ENCODE assay signal across 23 cellular contexts in the genomic region with DNA sequence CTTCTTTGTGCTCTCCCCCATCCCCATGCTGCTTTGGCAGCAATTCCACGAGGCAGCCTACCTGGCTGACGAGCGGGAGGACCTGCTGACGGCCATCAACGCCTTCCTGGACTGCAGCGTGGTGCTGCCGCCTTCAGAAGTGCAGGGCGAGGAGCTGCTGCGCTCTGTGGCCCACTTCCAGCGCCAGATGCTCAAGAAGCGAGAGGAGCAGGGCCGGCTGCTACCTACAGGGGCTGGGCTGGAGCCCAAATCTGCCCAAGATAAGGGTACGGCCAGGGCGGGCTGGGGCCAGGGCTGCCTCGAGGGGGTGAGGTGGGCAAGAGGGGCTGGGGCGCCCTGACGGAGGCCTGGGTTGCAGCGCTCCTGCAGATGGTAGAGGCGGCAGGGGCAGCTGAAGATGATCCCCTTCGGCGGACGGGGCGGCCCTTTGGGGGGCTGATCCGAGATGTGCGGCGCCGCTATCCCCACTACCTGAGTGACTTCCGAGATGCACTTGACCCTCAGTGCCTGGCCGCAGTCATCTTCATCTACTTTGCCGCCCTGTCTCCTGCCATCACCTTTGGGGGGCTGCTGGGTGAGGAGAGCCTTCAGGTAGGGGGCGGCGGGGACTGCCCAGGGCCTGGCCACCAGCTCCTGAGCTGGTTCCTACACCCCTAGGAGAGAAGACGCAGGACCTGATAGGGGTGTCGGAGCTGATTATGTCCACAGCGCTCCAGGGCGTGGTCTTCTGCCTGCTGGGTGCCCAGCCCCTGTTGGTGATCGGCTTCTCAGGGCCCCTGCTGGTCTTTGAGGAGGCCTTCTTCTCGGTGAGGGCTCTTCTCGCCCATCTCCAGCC. TPM values are rescaled to one million over a fixed set of nuclear protein-coding genes. Genes with fewer than 3 reads are reported as not detected.
DNase-seq lines count a peak whose midpoint lies in the region; ATAC-seq, FAIRE-seq and TF ChIP-seq lines count a peak whose summit lies in the region.
"Had no signal": no experiment of that assay in that cellular context is flagged by ENCODE, and none has a peak within 500 bp of the region (broad histone marks: within the 10 kb centered on the region; RNA-seq: fewer than 3 reads in every experiment).

No MANE protein-coding gene starts in this region.

- H2BK120ac ChIP-seq in mesenchymal stem cell (ENCODE audit: low read depth, low read length), result no peak overlapping the region

- TSS peak; percentile 14 for BruUV-seq in endothelial cell of umbilical vein (replicated peaks; lab: Mats Ljungman, UMichigan)

- H4K91ac ChIP-seq in mesenchymal stem cell (ENCODE audit: low read length), result no peak overlapping the region

- H2AFZ ChIP-seq in endothelial cell of umbilical vein (ENCODE audit: low read depth, low read length), result no peak overlapping the region
- no peak overlapping the region for H2AFZ ChIP-seq in mesenchymal stem cell (ENCODE audit: low read depth, low read length)
- H2AFZ ChIP-seq in MM.1S (ENCODE audit: low read length), result no peak overlapping the region
- H2AFZ ChIP-seq: GM23248 had no signal

- H3K27ac Mint-ChIP-seq in activated naive CD4-positive, alpha-beta T cell treated with anti-CD3 and anti-CD28 coated beads, Interleukin-2, amount 50 U/mL, for 72 hours, result no peak overlapping the region
- H3K27ac Mint-ChIP-seq: CD4-positive, alpha-beta T cell had no signal

- no peak overlapping the region for H3K23ac ChIP-seq in mesenchymal stem cell (ENCODE audit: low read length in 2 of 2)

- H2BK5ac ChIP-seq in mesenchymal stem cell (ENCODE audit: low read depth, low read length, poor library complexity, severe bottlenecking), result no peak overlapping the region

- ATAC-seq in GM18861 (IDR thresholded peaks at IDR 0.05; ENCODE audit: unreplicated experiment), result no peak
- ATAC-seq in activated naive CD4-positive, alpha-beta T cell treated with anti-CD3 and anti-CD28 coated beads, Interleukin-2, amount 50 U/mL, for 72 hours, result no peak
- ATAC-seq: A549 had no signal

- H3K18ac ChIP-seq in mesenchymal stem cell (ENCODE audit: low read depth in 1 of 2, low read length in 2 of 2), result no peak overlapping the region

- CTCF ChIA-PET in RWPE1 (lab: Yijun Ruan, JAX), result no interaction called here
- CTCF ChIA-PET in endothelial cell of umbilical vein (lab: Charles Lee), result interaction anchor here (0.8 to 1.1 kb wide), 2 partner anchors 9 to 11 kb away, joined by 3 read pairs; a partner anchor contains a TSS

- H3F3A ChIP-seq in MM.1S (ENCODE audit: insufficient read depth, low read length), result peaks cover 8% of the 10 kb centered on the region; the same call in 1 of the 2 replicates

- 96% methylated on average over 39 of the region's 39 CpGs for WGBS in mesenchymal stem cell

- POLR2A ChIA-PET in RWPE1 (lab: Yijun Ruan, JAX; ENCODE audit: low non-redundant PET) (no interaction called here), endothelial cell of umbilical vein (lab: Charles Lee) (no interaction called here)

- H3K4me1 ChIP-seq in endothelial cell of umbilical vein (ENCODE audit: control insufficient read depth, extremely low read depth, insufficient read depth, low read length) (no peaks in the 10 kb centered on the region), mesenchymal stem cell (ENCODE audit: control insufficient read depth, insufficient read depth, low read depth, low read length) (peaks cover 14% of the 10 kb centered on the region), MM.1S (ENCODE audit: low read length) (no peaks in the 10 kb centered on the region)
- H3K4me1 ChIP-seq: BE2C; BLaER1 treated with 17β-estradiol and CSF1 and Interleukin-3, amounts not matched to agents 10 nM and 100 nM had no signal

- H3K4me3 ChIP-seq in endothelial cell of umbilical vein (replicated peaks in 1 of 3; ENCODE audit: insufficient read depth in 1 of 3, low read depth in 1 of 3, low read length in 3 of 3) (no peak overlapping the region), mesenchymal stem cell (ENCODE audit: insufficient read depth in 1 of 2, low read depth in 1 of 2, low read length in 2 of 2) (no peak overlapping the region), MM.1S (ENCODE audit: low read length) (no peak overlapping the region)
- H3K4me3 ChIP-seq: A549; BLaER1 treated with 17β-estradiol and CSF1 and Interleukin-3, amounts not matched to agents 10 nM and 100 nM; GM23248 had no signal

- no peak overlapping the region for H3K14ac ChIP-seq in mesenchymal stem cell (ENCODE audit: low read length in 2 of 2)

- TF ChIP-seq POLR2A in endothelial cell of umbilical vein (IDR thresholded peaks at IDR 0.05; ENCODE audit: low read depth, low read length), result no peak

- H3K4me2 ChIP-seq in endothelial cell of umbilical vein (ENCODE audit: insufficient read depth, low read length) (no peak overlapping the region), mesenchymal stem cell (ENCODE audit: low read length, poor library complexity, severe bottlenecking) (no peak overlapping the region), MM.1S (ENCODE audit: low read depth, low read length) (no peak overlapping the region)
- H3K4me2 ChIP-seq: A549; BLaER1 treated with 17β-estradiol and CSF1 and Interleukin-3, amounts not matched to agents 10 nM and 100 nM had no signal

- H3K36me3 Mint-ChIP-seq in activated naive CD4-positive, alpha-beta T cell treated with anti-CD3 and anti-CD28 coated beads, Interleukin-2, amount 50 U/mL, for 72 hours, result peaks cover 0 to 6% of the 10 kb centered on the region in 2 donors

- FAIRE-seq in endothelial cell of umbilical vein (lab: Jason Lieb, UNC), result no peak
- FAIRE-seq: A549, GM12892, GM19239, H1 had no signal

- intact Hi-C loops in endothelial cell of umbilical vein (cut with micrococcal nuclease), result no loop called here

- no peaks in the 10 kb centered on the region for H3K9me3 Mint-ChIP-seq in activated naive CD4-positive, alpha-beta T cell treated with anti-CD3 and anti-CD28 coated beads, Interleukin-2, amount 50 U/mL, for 72 hours
- H3K9me3 Mint-ChIP-seq: CD4-positive, alpha-beta T cell; CD8-positive, alpha-beta memory T cell had no signal

- H3K4ac ChIP-seq in mesenchymal stem cell (ENCODE audit: low read depth in 1 of 2, low read length in 2 of 2), result no peak overlapping the region

- H3K27me3 ChIP-seq in endothelial cell of umbilical vein (ENCODE audit: control insufficient read depth in 2 of 2, insufficient read depth in 2 of 2, low read length in 2 of 2) (no peaks in the 10 kb centered on the region), mesenchymal stem cell (ENCODE audit: control insufficient read depth in 1 of 2, insufficient read depth in 1 of 2, low read length in 2 of 2) (no peaks in the 10 kb centered on the region), MM.1S (replicated peaks; ENCODE audit: insufficient read depth, low read length) (no peaks in the 10 kb centered on the region)
- H3K27me3 ChIP-seq: BE2C; BLaER1 treated with 17β-estradiol and CSF1 and Interleukin-3, amounts not matched to agents 10 nM and 100 nM had no signal

- no peak overlapping the region for H2BK12ac ChIP-seq in mesenchymal stem cell (ENCODE audit: low read length in 2 of 2)

- H3K27ac ChIP-seq in RWPE1 (peak overlapping the region; percentile 99), endothelial cell of umbilical vein (ENCODE audit: insufficient read depth, low read depth, low read length) (no peak overlapping the region), mesenchymal stem cell (ENCODE audit: low read length, poor library complexity, severe bottlenecking) (no peak overlapping the region), MM.1S (ENCODE audit: low read length) (no peak overlapping the region)
- H3K27ac ChIP-seq: A549; BLaER1 treated with 17β-estradiol and CSF1 and Interleukin-3, amounts not matched to agents 10 nM and 100 nM; GM23248 had no signal

- no peaks in the 10 kb centered on the region for H3K9me2 ChIP-seq in MM.1S (replicated peaks; ENCODE audit: insufficient read depth, low read length)

- H3K79me1 ChIP-seq in mesenchymal stem cell (replicated peaks; ENCODE audit: low read length, poor library complexity, severe bottlenecking), result peaks cover 49% of the 10 kb centered on the region

- H2AK5ac ChIP-seq in mesenchymal stem cell (ENCODE audit: low read length, severe bottlenecking), result no peak overlapping the region

- H4K20me1 ChIP-seq in endothelial cell of umbilical vein (replicated peaks; ENCODE audit: control insufficient read depth, extremely low read depth, insufficient read depth, low read length), result no peaks in the 10 kb centered on the region
- no peaks in the 10 kb centered on the region for H4K20me1 ChIP-seq in MM.1S (ENCODE audit: insufficient read depth, low read length)

- dilution Hi-C loops in endothelial cell of umbilical vein (cut with MboI; ENCODE audit: extremely low pct_ligation_motif_present, low sequenced_read_pairs), result no loop called here

- H3K79me2 ChIP-seq in endothelial cell of umbilical vein (ENCODE audit: control insufficient read depth, insufficient read depth, low read length) (no peaks in the 10 kb centered on the region), MM.1S (ENCODE audit: low read length) (no peaks in the 10 kb centered on the region)

- H4K8ac ChIP-seq in mesenchymal stem cell (ENCODE audit: low read length), result no peak overlapping the region

- TF ChIP-seq CTCF in RWPE1 (conservative IDR thresholded peaks at IDR 0.05; ENCODE audit: low read depth), result no peak
- no peak for TF ChIP-seq CTCF in endothelial cell of umbilical vein (IDR thresholded peaks at IDR 0.05; ENCODE audit: extremely low read depth in 1 of 2, insufficient read depth in 1 of 2, low read depth in 1 of 2, low read length in 2 of 2)
- no peak for TF ChIP-seq CTCF in MM.1S (IDR thresholded peaks at IDR 0.05; ENCODE audit: low read length)

- DNase-seq in RWPE1 (ENCODE audit: low spot score) (no peak), endothelial cell of umbilical vein (ENCODE audit: low read depth, low spot score) (no peak), mesenchymal stem cell (no peak), MM.1S (no peak)
- no peak for DNase-seq in activated naive CD4-positive, alpha-beta T cell treated with anti-CD3 and anti-CD28 coated beads, Interleukin-2, amount 50 U/mL, for 72 hours (ENCODE audit: low spot score in 2 of 2)
- DNase-seq: 8988T; ACHN; AML-193; BE2C; CD4-positive, alpha-beta T cell; CD8-positive, alpha-beta memory T cell; DMS53; DMS79 treated with DMSO at 0.1 percent for 48 hours; GF-D8; GM23248; H7; HCEC 1CT had no signal

- H3K9ac ChIP-seq in endothelial cell of umbilical vein (replicated peaks; ENCODE audit: extremely low read depth, insufficient read depth, low read length) (no peak overlapping the region), mesenchymal stem cell (ENCODE audit: low read length) (no peak overlapping the region), MM.1S (ENCODE audit: low read length) (no peak overlapping the region)
- H3K9ac ChIP-seq: BLaER1 treated with 17β-estradiol and CSF1 and Interleukin-3, amounts not matched to agents 10 nM and 100 nM; GM23248 had no signal

- peak overlapping the region; percentile 82 for H2BK15ac ChIP-seq in mesenchymal stem cell (ENCODE audit: low read depth, poor library complexity, severe bottlenecking)

- no peaks in the 10 kb centered on the region for H3K9me1 ChIP-seq in endothelial cell of umbilical vein (replicated peaks; ENCODE audit: control insufficient read depth, extremely low read depth, insufficient read depth, low read length)

- H3K9me3 ChIP-seq in endothelial cell of umbilical vein (replicated peaks; ENCODE audit: control insufficient read depth, insufficient read depth, low read length), result no peaks in the 10 kb centered on the region
- no peaks in the 10 kb centered on the region for H3K9me3 ChIP-seq in mesenchymal stem cell (ENCODE audit: control insufficient read depth, low read length)
- H3K9me3 ChIP-seq in MM.1S (replicated peaks; ENCODE audit: insufficient read depth, low read length), result no peaks in the 10 kb centered on the region
- H3K9me3 ChIP-seq: A549; BE2C; BLaER1 treated with 17β-estradiol and CSF1 and Interleukin-3, amounts not matched to agents 10 nM and 100 nM had no signal

- H3K36me3 ChIP-seq in endothelial cell of umbilical vein (ENCODE audit: control insufficient read depth in 2 of 2, extremely low read depth in 1 of 2, insufficient read depth in 2 of 2, low read length in 2 of 2), result peaks cover 18 to 71% of the 10 kb centered on the region in 2 experiments
- peaks cover 86 to 92% of the 10 kb centered on the region in 2 experiments for H3K36me3 ChIP-seq in mesenchymal stem cell (ENCODE audit: control insufficient read depth in 1 of 2, insufficient read depth in 2 of 2, low read depth in 1 of 2, low read length in 2 of 2)
- peaks cover 3% of the 10 kb centered on the region; the same call in 1 of the 2 replicates for H3K36me3 ChIP-seq in MM.1S (replicated peaks; ENCODE audit: insufficient read depth, low read length)

RNA-seq across cellular contexts. Expression of a gene that starts 9.4 kb away (rescaled TPM):
- 71.6 and 73.3 TPM in 2 replicates for total RNA-seq in endothelial cell of umbilical vein
- polyA plus RNA-seq in endothelial cell of umbilical vein, result 113 and 137 TPM in 2 replicates
- 55.7 and 77.7 TPM in 2 replicates for polyA plus RNA-seq in endothelial cell of umbilical vein (2011; cell fraction: cytosol; rRNA removed)
- polyA plus RNA-seq in endothelial cell of umbilical vein (2011; cell fraction: nucleus; rRNA removed), result 288 and 335 TPM in 2 replicates
- polyA plus RNA-seq in endothelial cell of umbilical vein (2012), result 31.6 and 43.3 TPM in 2 replicates
- polyA minus RNA-seq in endothelial cell of umbilical vein, result 35.7 and 52.0 TPM in 2 replicates
- polyA minus RNA-seq in endothelial cell of umbilical vein (2011; cell fraction: cytosol; rRNA and poly(A)+ RNA removed), result 35.4 TPM
- polyA minus RNA-seq in endothelial cell of umbilical vein (2011; cell fraction: nucleus; rRNA and poly(A)+ RNA removed), result 58.6 and 76.5 TPM in 2 replicates
- polyA plus RNA-seq in mesenchymal stem cell (2013, experiment 1 of 2), result 72.5 TPM
- 69.4 TPM for polyA plus RNA-seq in mesenchymal stem cell (2013, experiment 2 of 2)
- total RNA-seq in activated naive CD4-positive, alpha-beta T cell treated with anti-CD3 and anti-CD28 coated beads, Interleukin-2, amount 50 U/mL, for 72 hours, result 10 to 100 TPM; 27.0 to 62.0 TPM

RNA-seq across cellular contexts. Expression of a gene that starts 11.9 kb away (rescaled TPM):
- 172 and 187 TPM in 2 replicates for total RNA-seq in endothelial cell of umbilical vein
- 108 and 120 TPM in 2 replicates for polyA plus RNA-seq in endothelial cell of umbilical vein
- polyA plus RNA-seq in endothelial cell of umbilical vein (2011; cell fraction: cytosol; rRNA removed), result 61.7 and 85.5 TPM in 2 replicates
- polyA plus RNA-seq in endothelial cell of umbilical vein (2011; cell fraction: nucleus; rRNA removed), result 212 and 275 TPM in 2 replicates
- 88.3 and 96.7 TPM in 2 replicates for polyA plus RNA-seq in endothelial cell of umbilical vein (2012)
- polyA minus RNA-seq in endothelial cell of umbilical vein, result 80.3 and 101 TPM in 2 replicates
- 86.0 TPM for polyA minus RNA-seq in endothelial cell of umbilical vein (2011; cell fraction: cytosol; rRNA and poly(A)+ RNA removed)
- 66.8 and 91.7 TPM in 2 replicates for polyA minus RNA-seq in endothelial cell of umbilical vein (2011; cell fraction: nucleus; rRNA and poly(A)+ RNA removed)
- 140 TPM for polyA plus RNA-seq in mesenchymal stem cell (2013, experiment 1 of 2)
- polyA plus RNA-seq in mesenchymal stem cell (2013, experiment 2 of 2), result 133 TPM
- total RNA-seq in activated naive CD4-positive, alpha-beta T cell treated with anti-CD3 and anti-CD28 coated beads, Interleukin-2, amount 50 U/mL, for 72 hours, result 10 to 100 TPM; 48.9 to 99.6 TPM

RNA-seq across cellular contexts. Expression of a gene that starts 12.0 kb away (rescaled TPM):
- total RNA-seq in endothelial cell of umbilical vein, result 36.7 and 41.3 TPM in 2 replicates
- polyA plus RNA-seq in endothelial cell of umbilical vein, result 45.3 and 66.0 TPM in 2 replicates
- polyA plus RNA-seq in endothelial cell of umbilical vein (2011; cell fraction: cytosol; rRNA removed), result 22.1 and 32.3 TPM in 2 replicates
- 20.0 and 21.2 TPM in 2 replicates for polyA plus RNA-seq in endothelial cell of umbilical vein (2011; cell fraction: nucleus; rRNA removed)
- polyA plus RNA-seq in endothelial cell of umbilical vein (2012), result 19.6 and 25.4 TPM in 2 replicates
- polyA minus RNA-seq in endothelial cell of umbilical vein, result 6.5 and 13.0 TPM in 2 replicates
- polyA minus RNA-seq in endothelial cell of umbilical vein (2011; cell fraction: cytosol; rRNA and poly(A)+ RNA removed), result 17.2 TPM
- 5.0 and 9.3 TPM in 2 replicates for polyA minus RNA-seq in endothelial cell of umbilical vein (2011; cell fraction: nucleus; rRNA and poly(A)+ RNA removed)
- polyA plus RNA-seq in mesenchymal stem cell (2013, experiment 1 of 2), result 56.8 TPM
- 53.5 TPM for polyA plus RNA-seq in mesenchymal stem cell (2013, experiment 2 of 2)
- total RNA-seq in activated naive CD4-positive, alpha-beta T cell treated with anti-CD3 and anti-CD28 coated beads, Interleukin-2, amount 50 U/mL, for 72 hours, result 10 to 100 TPM; 25.8 to 60.5 TPM

RNA-seq across cellular contexts. Expression of a gene that starts 13.6 kb away (rescaled TPM):
- total RNA-seq in endothelial cell of umbilical vein, result 16.5 and 17.7 TPM in 2 replicates
- 38.2 and 38.3 TPM in 2 replicates for polyA plus RNA-seq in endothelial cell of umbilical vein
- 29.4 and 30.9 TPM in 2 replicates for polyA plus RNA-seq in endothelial cell of umbilical vein (2011; cell fraction: cytosol; rRNA removed)
- 14.6 and 17.3 TPM in 2 replicates for polyA plus RNA-seq in endothelial cell of umbilical vein (2011; cell fraction: nucleus; rRNA removed)
- 18.6 and 21.8 TPM in 2 replicates for polyA plus RNA-seq in endothelial cell of umbilical vein (2012)
- polyA minus RNA-seq in endothelial cell of umbilical vein, result 20.5 and 26.6 TPM in 2 replicates
- 22.8 TPM for polyA minus RNA-seq in endothelial cell of umbilical vein (2011; cell fraction: cytosol; rRNA and poly(A)+ RNA removed)
- 4.3 and 5.0 TPM in 2 replicates for polyA minus RNA-seq in endothelial cell of umbilical vein (2011; cell fraction: nucleus; rRNA and poly(A)+ RNA removed)
- 20.3 TPM for polyA plus RNA-seq in mesenchymal stem cell (2013, experiment 1 of 2)
- 21.3 TPM for polyA plus RNA-seq in mesenchymal stem cell (2013, experiment 2 of 2)
- total RNA-seq in activated naive CD4-positive, alpha-beta T cell treated with anti-CD3 and anti-CD28 coated beads, Interleukin-2, amount 50 U/mL, for 72 hours, result 10 to 100 TPM; 13.0 to 19.4 TPM

RNA-seq across cellular contexts. Expression of a gene that starts 15.0 kb away (rescaled TPM):
- 171 and 173 TPM in 2 replicates for total RNA-seq in endothelial cell of umbilical vein
- polyA plus RNA-seq in endothelial cell of umbilical vein, result 174 and 240 TPM in 2 replicates
- 115 and 124 TPM in 2 replicates for polyA plus RNA-seq in endothelial cell of umbilical vein (2011; cell fraction: cytosol; rRNA removed)
- 359 and 433 TPM in 2 replicates for polyA plus RNA-seq in endothelial cell of umbilical vein (2011; cell fraction: nucleus; rRNA removed)
- polyA plus RNA-seq in endothelial cell of umbilical vein (2012), result 83.5 and 83.8 TPM in 2 replicates
- 76.5 and 98.2 TPM in 2 replicates for polyA minus RNA-seq in endothelial cell of umbilical vein
- polyA minus RNA-seq in endothelial cell of umbilical vein (2011; cell fraction: cytosol; rRNA and poly(A)+ RNA removed), result 54.3 TPM
- polyA minus RNA-seq in endothelial cell of umbilical vein (2011; cell fraction: nucleus; rRNA and poly(A)+ RNA removed), result 98.8 and 152 TPM in 2 replicates
- 55.8 TPM for polyA plus RNA-seq in mesenchymal stem cell (2013, experiment 1 of 2)
- 53.0 TPM for polyA plus RNA-seq in mesenchymal stem cell (2013, experiment 2 of 2)
- 10 to 100 TPM; 26.0 to 52.2 TPM for total RNA-seq in activated naive CD4-positive, alpha-beta T cell treated with anti-CD3 and anti-CD28 coated beads, Interleukin-2, amount 50 U/mL, for 72 hours
